In genomic region chr17:79294459-79295071, GRCh38 we compare ENCODE assay signal across 8 cellular contexts.
DNase-seq lines count a peak whose midpoint lies in the region; ATAC-seq and TF ChIP-seq lines count a peak whose summit lies in the region.

No MANE protein-coding gene starts in this region.

- intact Hi-C loops in CD8-positive, alpha-beta T cell (cut with DNase I, micrococcal nuclease), result no loop called here

- H3K27me3 Mint-ChIP-seq in CD8-positive, alpha-beta T cell (ENCODE audit: low read depth), result peaks cover 19% of the 10 kb centered on the region

- H3K4me3 Mint-ChIP-seq in CD8-positive, alpha-beta T cell, result no peak overlapping the region

- POLR2A ChIA-PET in CD8-positive, alpha-beta T cell (lab: Charles Lee), result no interaction called here

- no peak overlapping the region for H3K27ac ChIP-seq in CD8-positive, alpha-beta T cell (ENCODE audit: low read depth, low read length)
- H3K27ac ChIP-seq in iPS DF 6.9 (ENCODE audit: low read length), result no peak overlapping the region

- H3K27ac Mint-ChIP-seq in CD8-positive, alpha-beta T cell, result no peak overlapping the region

- H3K4me3 ChIP-seq in CD8-positive, alpha-beta T cell (ENCODE audit: low read depth, low read length), result no peak overlapping the region
- no peak overlapping the region for H3K4me3 ChIP-seq in iPS DF 6.9 (ENCODE audit: low read length)

- WGBS in iPS DF 6.9 (ENCODE audit: insufficient coverage, insufficient read length), result no CpG with 5 or more reads among the region's 26 CpGs

- CTCF ChIA-PET in CD8-positive, alpha-beta T cell (lab: Charles Lee), result no interaction called here

- H3K27me3 ChIP-seq in CD8-positive, alpha-beta T cell (ENCODE audit: insufficient read depth, low read length), result no peaks in the 10 kb centered on the region
- H3K27me3 ChIP-seq in iPS DF 6.9 (ENCODE audit: control insufficient read depth, insufficient read depth, low read length), result no peaks in the 10 kb centered on the region

- H3K36me3 Mint-ChIP-seq in CD8-positive, alpha-beta T cell, result no peaks in the 10 kb centered on the region

- H3K4me1 Mint-ChIP-seq in CD8-positive, alpha-beta T cell (ENCODE audit: low read depth), result no peaks in the 10 kb centered on the region

- no peaks in the 10 kb centered on the region for H3K4me1 ChIP-seq in CD8-positive, alpha-beta T cell (ENCODE audit: insufficient read depth, low read length)
- no peaks in the 10 kb centered on the region for H3K4me1 ChIP-seq in iPS DF 6.9 (ENCODE audit: control insufficient read depth, insufficient read depth, low read length)

- DNase-seq in CD8-positive, alpha-beta T cell, result peak in 5 of 7 experiments; percentile 25 to 62 (median 44)
- DNase-seq in NOMO-1 treated with dmso at 0.1 percent for 144 hours (lab: John Stamatoyannopoulos, UW; ENCODE audit: unreplicated experiment) (peak; percentile 12), iPS DF 6.9 (ENCODE audit: low read depth, low spot score) (peak; percentile 75), NCI-H1092 (lab: John Stamatoyannopoulos, UW) (no peak), DMS153 treated with DMSO at 0.1 percent for 48 hours (lab: John Stamatoyannopoulos, UW; ENCODE audit: unreplicated experiment) (no peak)
- DNase-seq in activated naive CD4-positive, alpha-beta T cell treated with anti-CD3 and anti-CD28 coated beads, Interleukin-2, amount 50 U/mL, for 16 hours, result peak; percentile 24
- peak; percentile 4 to 32 for DNase-seq in stimulated activated CD4-positive, alpha-beta T cell treated with anti-CD3 and anti-CD28 coated beads, Interleukin-4, amount 100 ng/mL, for 48 hours (ENCODE audit: low read depth in 2 of 2)

- no peak for ATAC-seq in CD8-positive, alpha-beta T cell
- ATAC-seq in HG02852 (IDR thresholded peaks at IDR 0.05; ENCODE audit: unreplicated experiment), result no peak

- no peaks in the 10 kb centered on the region for H3K9me3 Mint-ChIP-seq in CD8-positive, alpha-beta T cell

- TF ChIP-seq CTCF in CD8-positive, alpha-beta T cell (IDR thresholded peaks at IDR 0.05), result no peak

- no peaks in the 10 kb centered on the region for H3K9me3 ChIP-seq in CD8-positive, alpha-beta T cell (ENCODE audit: low read length)
- H3K9me3 ChIP-seq in iPS DF 6.9 (ENCODE audit: control insufficient read depth, insufficient read depth, low read length), result no peaks in the 10 kb centered on the region

- no peaks in the 10 kb centered on the region for H3K36me3 ChIP-seq in CD8-positive, alpha-beta T cell (ENCODE audit: insufficient read depth, low read length)
- H3K36me3 ChIP-seq in iPS DF 6.9 (ENCODE audit: control insufficient read depth, insufficient read depth, low read length), result no peaks in the 10 kb centered on the region

Comparison
In these comparisons a context has a peak if more than half of its experiments do, and no peak if none do; other contexts are left out.
1. DNase-seq: peak in CD8-positive, alpha-beta T cell (5 of 7), NOMO-1 treated with dmso at 0.1 percent for 144 hours (single experiment), activated naive CD4-positive, alpha-beta T cell treated with anti-CD3 and anti-CD28 coated beads, Interleukin-2, amount 50 U/mL, for 16 hours (single experiment), iPS DF 6.9 (single experiment) and stimulated activated CD4-positive, alpha-beta T cell treated with anti-CD3 and anti-CD28 coated beads, Interleukin-4, amount 100 ng/mL, for 48 hours (2 of 2); none in NCI-H1092 (single experiment) and DMS153 treated with DMSO at 0.1 percent for 48 hours (single experiment).